8 cellular contexts compared by ENCODE assay signal in the genomic region with DNA sequence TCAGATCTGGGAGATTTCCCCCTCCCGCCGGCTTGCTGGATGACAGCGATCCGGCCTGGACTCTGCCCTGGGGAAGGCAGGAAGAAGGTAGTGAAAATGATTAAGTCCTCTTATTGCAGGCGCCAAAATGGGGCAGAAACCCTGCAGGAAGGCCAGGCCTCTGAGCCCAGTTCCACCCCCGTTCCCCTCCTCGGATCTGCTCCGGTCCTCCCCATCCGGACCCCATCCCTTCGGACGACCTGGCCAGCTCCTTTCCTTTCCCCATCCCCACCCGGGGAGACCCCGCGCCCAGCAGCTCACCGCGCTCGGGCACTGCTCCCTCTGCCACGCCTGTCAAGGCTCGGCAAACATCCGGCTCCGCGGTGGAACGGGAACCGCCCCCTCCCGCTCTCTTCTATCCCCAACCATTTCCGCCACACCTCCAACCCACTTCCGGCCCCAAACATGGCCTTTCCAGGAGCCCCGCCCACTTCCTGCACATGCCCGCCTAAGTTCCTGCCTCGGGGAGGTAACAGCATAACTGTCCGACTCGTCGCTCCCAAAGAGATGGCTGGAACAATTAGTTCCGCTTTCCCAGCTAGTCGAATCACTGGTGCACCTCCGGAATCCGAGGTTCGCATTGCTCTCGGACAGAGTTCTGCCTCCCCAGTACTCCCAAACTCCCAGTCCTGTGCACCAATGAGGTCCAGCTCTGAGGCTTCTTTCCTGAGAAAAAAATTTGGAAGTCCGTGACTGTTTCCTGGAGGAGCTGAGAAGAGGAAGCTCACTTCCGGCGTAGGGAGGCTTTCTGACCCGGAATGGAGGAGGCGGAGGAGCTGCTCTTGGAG. TPM values are rescaled to one million over a fixed set of nuclear protein-coding genes. Genes with fewer than 3 reads are reported as not detected.
A peak's percentile ranks its signal among the peaks of the same experiment; 100 is the strongest.
DNase-seq lines count a peak whose midpoint lies in the region; ATAC-seq, FAIRE-seq and TF ChIP-seq lines count a peak whose summit lies in the region.

TSS of gene ARHGAP1 (minus strand) at position 369 of the 827 bp plus-strand sequence. CDS start 4,512 bp downstream, outside the sequence.
TSS of gene ZNF408 (plus strand) at position 781 of the 827 bp plus-strand sequence. CDS start at position 798, 17 bp downstream.

- H3K27me3 Mint-ChIP-seq in activated T-cell treated with anti-CD3 and anti-CD28 coated beads, Interleukin-2, amount 50 U/mL, for 72 hours (ENCODE audit: low read depth) = no peaks in the 10 kb centered on the region

- peaks cover 5 to 8% of the 10 kb centered on the region in 2 donors for H3K36me3 Mint-ChIP-seq in activated T-cell treated with anti-CD3 and anti-CD28 coated beads, Interleukin-2, amount 50 U/mL, for 72 hours (ENCODE audit: insufficient read depth in 2 of 2)

- peak; percentile 78 for FAIRE-seq in RCC 7860 (lab: Jason Lieb, UNC)

- under 1% methylated on average over 44 of the region's 44 CpGs for WGBS in esophagus muscularis mucosa

- TF ChIP-seq EP300 in esophagus muscularis mucosa (IDR thresholded peaks at IDR 0.05) = no peak

- TF ChIP-seq CTCF in esophagus muscularis mucosa (IDR thresholded peaks at IDR 0.05) = no peak

- H3K27me3 ChIP-seq in esophagus muscularis mucosa = no peaks in the 10 kb centered on the region
- H3K27me3 ChIP-seq in muscle layer of duodenum (ENCODE audit: low read depth, low read length) = no peaks in the 10 kb centered on the region

- peak within 1 kb of the TSS; percentile 96 to 99 for H3K4me3 Mint-ChIP-seq in activated T-cell treated with anti-CD3 and anti-CD28 coated beads, Interleukin-2, amount 50 U/mL, for 72 hours

- H3K4me1 ChIP-seq in esophagus muscularis mucosa = peaks cover 61 to 69% (median 65%) of the 10 kb centered on the region in 4 donors
- H3K4me1 ChIP-seq in muscle layer of duodenum (ENCODE audit: control insufficient read depth in 1 of 2, insufficient read depth in 2 of 2, low read length in 2 of 2) = peaks cover 19 to 65% of the 10 kb centered on the region in 2 donors

- intact Hi-C loops in esophagus muscularis mucosa (cut with DNase I) = no loop called here

- peak within 1 kb of the TSS; percentile 81 to 93 (median 87) for H3K4me3 ChIP-seq in esophagus muscularis mucosa
- peak within 1 kb of the TSS; percentile 98 to 100 for H3K4me3 ChIP-seq in muscle layer of duodenum (ENCODE audit: low read depth in 1 of 2, low read length in 2 of 2)

- H3K27ac Mint-ChIP-seq in activated T-cell treated with anti-CD3 and anti-CD28 coated beads, Interleukin-2, amount 50 U/mL, for 72 hours = peak within 1 kb of the TSS; percentile 94

- DNase-seq in DMS79 (lab: John Stamatoyannopoulos, UW) (peak; percentile 98), RCC 7860 (ENCODE audit: low spot score) (peak; percentile 88), esophagus muscularis mucosa (ENCODE audit: extremely low spot score) (peak; percentile 100)
- peak; percentile 99 to 100 for DNase-seq in activated T-cell treated with anti-CD3 and anti-CD28 coated beads, Interleukin-2, amount 50 U/mL, for 72 hours
- DNase-seq in stimulated activated CD8-positive, alpha-beta memory T cell treated with anti-CD3 and anti-CD28 coated beads, Interleukin-7, amount 100 ng/mL, for 4 hours (ENCODE audit: low read depth in 2 of 2) = peak; percentile 98 to 99

- peaks cover 39% of the 10 kb centered on the region for H3K4me1 Mint-ChIP-seq in activated T-cell treated with anti-CD3 and anti-CD28 coated beads, Interleukin-2, amount 50 U/mL, for 72 hours (ENCODE audit: low read depth)

- no peaks in the 10 kb centered on the region for H3K9me3 Mint-ChIP-seq in activated T-cell treated with anti-CD3 and anti-CD28 coated beads, Interleukin-2, amount 50 U/mL, for 72 hours

- peak; percentile 81 for TF ChIP-seq POLR2A in esophagus muscularis mucosa (IDR thresholded peaks at IDR 0.05; ENCODE audit: low read depth)

- H3K36me3 ChIP-seq in KOPT-K1 (ENCODE audit: insufficient read depth, low read length) = peaks cover 43% of the 10 kb centered on the region
- H3K36me3 ChIP-seq in esophagus muscularis mucosa = peaks cover 27 to 55% (median 47%) of the 10 kb centered on the region in 4 donors
- peaks cover 32 to 38% of the 10 kb centered on the region in 2 donors for H3K36me3 ChIP-seq in muscle layer of duodenum (ENCODE audit: control insufficient read depth in 1 of 2, insufficient read depth in 2 of 2, low read length in 2 of 2)

- H3K27ac ChIP-seq in KOPT-K1 (ENCODE audit: low read depth, low read length, poor library complexity, severe bottlenecking) (peak within 1 kb of the TSS; percentile 95), esophagus muscularis mucosa (replicated peaks in 1 of 4) (peak within 1 kb of the TSS; percentile 89 to 92 (median 90)), muscle layer of duodenum (ENCODE audit: low read length) (peak within 1 kb of the TSS; percentile 97)

- H3K9me3 ChIP-seq in KOPT-K1 (ENCODE audit: insufficient read depth, low read length, poor library complexity, severe bottlenecking) = no peaks in the 10 kb centered on the region
- no peaks in the 10 kb centered on the region for H3K9me3 ChIP-seq in esophagus muscularis mucosa
- H3K9me3 ChIP-seq in muscle layer of duodenum (ENCODE audit: control insufficient read depth in 1 of 2, low read length in 2 of 2) = no peaks in the 10 kb centered on the region

- ATAC-seq in GM21786 (IDR thresholded peaks at IDR 0.05; ENCODE audit: unreplicated experiment) = peak; percentile 94
- ATAC-seq in activated T-cell treated with anti-CD3 and anti-CD28 coated beads, Interleukin-2, amount 50 U/mL, for 72 hours (replicated peaks in 1 of 2) = peak; percentile 93 to 94

RNA-seq across cellular contexts. Expression of gene ARHGAP1, which starts in this region (rescaled TPM):
- 10 to 100 TPM; 41.6 to 43.5 TPM for total RNA-seq in activated T-cell treated with anti-CD3 and anti-CD28 coated beads, Interleukin-2, amount 50 U/mL, for 72 hours
- total RNA-seq in esophagus muscularis mucosa = 100 to 1,000 TPM in 2 of 4 donors, 10 to 100 TPM in 2; 73.1 to 139 (median 92.3) TPM

RNA-seq across cellular contexts. Expression of gene ZNF408, which starts in this region (rescaled TPM):
- 10 to 100 TPM; 17.8 to 18.2 TPM for total RNA-seq in activated T-cell treated with anti-CD3 and anti-CD28 coated beads, Interleukin-2, amount 50 U/mL, for 72 hours
- 10 to 100 TPM in 2 of 4 donors, 1 to 10 TPM in 2; 7.1 to 12.6 (median 10.3) TPM for total RNA-seq in esophagus muscularis mucosa

Comparison
In these comparisons a context has a peak if more than half of its experiments do, and no peak if none do; other contexts are left out.
1. Peak in every context shown above with its lines: DNase-seq, ATAC-seq, H3K4me3 ChIP-seq and H3K27ac ChIP-seq.